Comparison of ENCODE assay signal across 14 cellular contexts in genomic region chr17:17744116-17744515, GRCh38.
A peak's percentile ranks its signal among the peaks of the same experiment; 100 is the strongest.
DNase-seq lines count a peak whose midpoint lies in the region; ATAC-seq, FAIRE-seq and TF ChIP-seq lines count a peak whose summit lies in the region.
"Had no signal": no experiment of that assay in that cellular context is flagged by ENCODE, and none has a peak within 500 bp of the region (broad histone marks: within the 10 kb centered on the region; RNA-seq: fewer than 3 reads in every experiment).

No MANE protein-coding gene starts in this region.

- TF ChIP-seq CTCF in HepG2 (CRISPR knock-in tag; IDR thresholded peaks at IDR 0.05) = no peak
- TF ChIP-seq CTCF in right lobe of liver (IDR thresholded peaks at IDR 0.05) = no peak
- TF ChIP-seq CTCF in H1 (IDR thresholded peaks at IDR 0.05; ENCODE audit: control extremely low read depth in 1 of 3, insufficient read depth in 1 of 3, low read depth in 1 of 3, low read length in 3 of 3) = no peak

- H3K9ac ChIP-seq in HepG2 (ENCODE audit: insufficient read depth, low read depth, low read length) (no peak overlapping the region), H1 (replicated peaks in 1 of 4; ENCODE audit: extremely low read depth in 1 of 4, low read depth in 3 of 4, low read length in 3 of 4) (no peak overlapping the region)
- H3K9ac ChIP-seq: GM23248 had no signal

- BruUV-seq in HepG2 (replicated peaks; lab: Mats Ljungman, UMichigan) = no TSS peak

- H3K14ac ChIP-seq in H1 (ENCODE audit: insufficient read length) = no peak overlapping the region

- no peak overlapping the region for H4K8ac ChIP-seq in H1 (ENCODE audit: extremely low read depth, insufficient read depth, low read length)

- H3K4ac ChIP-seq in H1 (replicated peaks; ENCODE audit: insufficient read length, low read depth, low read length) = no peak overlapping the region

- H2BK5ac ChIP-seq in H1 (ENCODE audit: low read depth, low read length) = no peak overlapping the region

- H3K36me3 ChIP-seq in HepG2 (replicated peaks in 1 of 2; ENCODE audit: control insufficient read depth in 1 of 2, insufficient read depth in 2 of 2, low read length in 2 of 2) = peaks cover 1 to 7% of the 10 kb centered on the region in 2 experiments; a peak in 3 of 5 replicates
- H3K36me3 ChIP-seq in right lobe of liver = no peaks in the 10 kb centered on the region
- no peaks in the 10 kb centered on the region for H3K36me3 ChIP-seq in H1 (ENCODE audit: control insufficient read depth in 2 of 4, insufficient read depth in 4 of 4, low read length in 3 of 4)
- H3K36me3 ChIP-seq: BE2C had no signal

- H4K91ac ChIP-seq in H1 (replicated peaks; ENCODE audit: insufficient read length, low read length) = no peak overlapping the region

- CTCF ChIA-PET in HepG2 (lab: Yijun Ruan, JAX; ENCODE audit: low intra/inter-chr PET ratio, low total read pairs) = no interaction called here
- CTCF ChIA-PET in H1 (lab: Charles Lee; ENCODE audit: partially characterized antibody) = interaction anchor here (0.6 to 1.2 kb wide), 3 partner anchors 13 to 37 kb away, joined by 3 to 5 read pairs (median 4); no protein-coding TSS in a partner anchor

- no peaks in the 10 kb centered on the region for H3K23me2 ChIP-seq in H1 (ENCODE audit: low read depth, low read length)

- no peak for FAIRE-seq in HepG2 (lab: Jason Lieb, UNC)
- FAIRE-seq in H1 (lab: Jason Lieb, UNC) = no peak
- FAIRE-seq: A204.1 had no signal

- in situ Hi-C loops in HepG2 (cut with HindIII; ENCODE audit: extremely low pct_ligation_motif_present, low pct_unique_long_range_greater_than_20kb) = no loop called here

- DNase-seq in HepG2 (ENCODE audit: low spot score) (no peak), right lobe of liver (no peak), H1 (ENCODE audit: low read depth in 1 of 2, low spot score in 2 of 2) (no peak), GM19240 (ENCODE audit: insufficient read length, low spot score) (no peak), cardiac septum (ENCODE audit: low spot score) (no peak)
- DNase-seq: BE2C; Caco-2; CD8-positive, alpha-beta memory T cell; DMS53; GM23248; H7 had no signal

- H2AK5ac ChIP-seq in H1 (ENCODE audit: low read depth, low read length) = no peak overlapping the region

- no peak overlapping the region for H2BK15ac ChIP-seq in H1 (ENCODE audit: low read length)

- POLR2A ChIA-PET in HepG2 (lab: Yijun Ruan, JAX) (no interaction called here), H1 (lab: Charles Lee; ENCODE audit: partially characterized antibody) (no interaction called here)

- H3K4me1 ChIP-seq in HepG2 (ENCODE audit: insufficient read depth, low read length) (peaks cover 12% of the 10 kb centered on the region), right lobe of liver (peaks cover 0 to 4% (median 0%) of the 10 kb centered on the region in 4 donors), H1 (replicated peaks in 1 of 4; ENCODE audit: control insufficient read depth in 3 of 4, insufficient read depth in 4 of 4, low read length in 3 of 4) (peaks cover 7 to 28% (median 21%) of the 10 kb centered on the region in 4 experiments)

- H3K4me2 ChIP-seq in HepG2 (ENCODE audit: low read depth, low read length) (no peak overlapping the region), H1 (ENCODE audit: insufficient read depth in 1 of 2, low read depth in 2 of 2, low read length in 2 of 2) (no peak overlapping the region)

- no peak overlapping the region for H3K56ac ChIP-seq in H1 (replicated peaks; ENCODE audit: insufficient read length, low read depth, low read length)

- H2AFZ ChIP-seq in HepG2 (ENCODE audit: low read length) = no peak overlapping the region
- H2AFZ ChIP-seq in H1 (ENCODE audit: low read length) = no peak overlapping the region
- H2AFZ ChIP-seq: GM23248 had no signal

- H3K23ac ChIP-seq in H1 (ENCODE audit: insufficient read length) = no peak overlapping the region

- no peak overlapping the region; the same call in 1 of the 2 replicates for H3K18ac ChIP-seq in H1 (ENCODE audit: extremely low read depth, low read length)

- no peak overlapping the region for H3K4me3 ChIP-seq in HepG2 (replicated peaks in 1 of 3; ENCODE audit: insufficient read depth in 1 of 3, low read depth in 2 of 3, low read length in 3 of 3)
- H3K4me3 ChIP-seq in right lobe of liver = no peak overlapping the region
- no peak overlapping the region for H3K4me3 ChIP-seq in H1 (ENCODE audit: extremely low read depth in 1 of 4, insufficient read depth in 2 of 4, low read depth in 3 of 4, low read length in 4 of 4)
- H3K4me3 ChIP-seq: GM23248 had no signal

- H2BK20ac ChIP-seq in H1 (ENCODE audit: low read length) = no peak overlapping the region

- TF ChIP-seq EP300 in HepG2 (IDR thresholded peaks at IDR 0.05; ENCODE audit: low read depth in 2 of 2, low read length in 2 of 2) = no peak
- TF ChIP-seq EP300 in HepG2 (CRISPR knock-in tag; IDR thresholded peaks at IDR 0.05; ENCODE audit: borderline replicate concordance) = no peak
- no peak for TF ChIP-seq EP300 in H1 (IDR thresholded peaks at IDR 0.05; ENCODE audit: borderline replicate concordance in 1 of 2, low read depth in 2 of 2, low read length in 2 of 2)

- H3K79me1 ChIP-seq in H1 (ENCODE audit: low read depth, low read length) = no peaks in the 10 kb centered on the region

- H3K27me3 ChIP-seq in HepG2 (ENCODE audit: control insufficient read depth in 1 of 2, insufficient read depth in 2 of 2, low read length in 2 of 2) (no peaks in the 10 kb centered on the region), right lobe of liver (no peaks in the 10 kb centered on the region), H1 (replicated peaks in 1 of 4; ENCODE audit: control insufficient read depth in 3 of 4, extremely low read depth in 1 of 4, insufficient read depth in 3 of 4, low read length in 3 of 4) (peaks cover 0 to 15% (median 6%) of the 10 kb centered on the region in 4 experiments; a peak in 5 of 7 replicates)
- H3K27me3 ChIP-seq: BE2C had no signal

- no peaks in the 10 kb centered on the region for H3K9me3 ChIP-seq in HepG2 (ENCODE audit: low read length)
- no peaks in the 10 kb centered on the region for H3K9me3 ChIP-seq in right lobe of liver
- H3K9me3 ChIP-seq in H1 (ENCODE audit: insufficient read depth in 2 of 2, low read depth in 1 of 2, low read length in 1 of 2) = no peaks in the 10 kb centered on the region
- H3K9me3 ChIP-seq: BE2C, Caco-2 had no signal

- no peak overlapping the region for H4K5ac ChIP-seq in H1 (ENCODE audit: insufficient read length, low read depth, low read length)

- intact Hi-C loops in HepG2 (cut with micrococcal nuclease; ENCODE audit: unreplicated experiment) = no loop called here
- intact Hi-C loops in right lobe of liver (cut with DNase I) = no loop called here
- intact Hi-C loops in cardiac septum (cut with DNase I) = no loop called here

- H4K20me1 ChIP-seq in HepG2 (ENCODE audit: insufficient read depth, low read length) (peaks cover 18% of the 10 kb centered on the region; the same call in 1 of the 2 replicates), H1 (replicated peaks in 1 of 2; ENCODE audit: control insufficient read depth in 1 of 2, insufficient read depth in 2 of 2, low read length in 2 of 2) (no peaks in the 10 kb centered on the region)

- TF ChIP-seq RAD21 in HepG2 (CRISPR knock-in tag; IDR thresholded peaks at IDR 0.05) (no peak), H1 (IDR thresholded peaks at IDR 0.05 in 1 of 2, conservative IDR thresholded peaks at IDR 0.05 in 1 of 2; ENCODE audit: low read depth in 2 of 2, low read length in 2 of 2) (no peak)

- TF ChIP-seq POLR2A in HepG2 (IDR thresholded peaks at IDR 0.05; ENCODE audit: insufficient read depth in 1 of 2, low read depth in 2 of 2, low read length in 2 of 2) (no peak), right lobe of liver (IDR thresholded peaks at IDR 0.05) (no peak), H1 (IDR thresholded peaks at IDR 0.05; ENCODE audit: control extremely low read depth in 1 of 2, low read depth in 2 of 2, low read length in 2 of 2) (no peak)

- peaks cover 8% of the 10 kb centered on the region for H3K79me2 ChIP-seq in HepG2 (ENCODE audit: insufficient read depth, low read length)
- no peaks in the 10 kb centered on the region for H3K79me2 ChIP-seq in H1 (ENCODE audit: control insufficient read depth in 1 of 2, insufficient read depth in 2 of 2, low read length in 2 of 2)

- H3K27ac ChIP-seq in HepG2 (ENCODE audit: extremely low read length, insufficient read depth, low read length) (no peak overlapping the region), right lobe of liver (no peak overlapping the region), angular gyrus (ENCODE audit: low read depth, low read length) (peak overlapping the region; percentile 99), H1 (ENCODE audit: low read depth, low read length) (no peak overlapping the region)
- H3K27ac ChIP-seq: GM23248 had no signal

- H2BK120ac ChIP-seq in H1 (replicated peaks; ENCODE audit: low read depth, low read length) = no peak overlapping the region

- WGBS in HepG2 (ENCODE audit: low lambda C conversion rate) = 97% methylated on average over 3 of the region's 4 CpGs
- WGBS in right lobe of liver (ENCODE audit: insufficient coverage, low coverage, low lambda C conversion rate, missing lambda C conversion rate) = 100% methylated on average over 2 of the region's 4 CpGs
- 83% methylated on average over 4 of the region's 4 CpGs; no CpG with 5 or more reads in 1 of the 2 experiments for WGBS in H1 (ENCODE audit: extremely low coverage in 1 of 2, insufficient coverage in 1 of 2, insufficient read length in 1 of 2, insufficient replicate concordance in 2 of 2, low coverage in 1 of 2, low lambda C conversion rate in 2 of 2, missing lambda C conversion rate in 1 of 2), 2 experiments

- ATAC-seq in HepG2 (no peak), right lobe of liver (no peak), HG03521 (IDR thresholded peaks at IDR 0.05; ENCODE audit: unreplicated experiment) (no peak)

- H2BK12ac ChIP-seq in H1 (ENCODE audit: low read depth, low read length) = no peak overlapping the region

TF ChIP-seq in HepG2, 621 proteins besides CTCF, POLR2A, EP300 and RAD21:
- TF ChIP-seq ZNF629 (CRISPR knock-in tag; conservative IDR thresholded peaks at IDR 0.05) (peak; percentile 83), ZNF180 (CRISPR knock-in tag; IDR thresholded peaks at IDR 0.05; ENCODE audit: borderline replicate concordance, low read depth) (no peak)
TF ChIP-seq in HepG2: peak in this region for 1.

TF ChIP-seq in H1, 55 proteins besides CTCF, POLR2A, EP300 and RAD21:
- TF ChIP-seq KDM1A (IDR thresholded peaks at IDR 0.05; ENCODE audit: borderline replicate concordance, low read length) (peak; percentile 70), BACH1 (IDR thresholded peaks at IDR 0.05; ENCODE audit: low read length) (no peak), BCL11A (IDR thresholded peaks at IDR 0.05; ENCODE audit: low read depth in 2 of 2, low read length in 2 of 2) (no peak)

Comparison
In these comparisons a context has a peak if more than half of its experiments do, and no peak if none do; other contexts are left out.
1. Of the 41 proteins assayed by ChIP-seq in both HepG2 and H1: peak only in HepG2: none; only in H1: KDM1A; in both: none; in neither: 40.